In the genomic region with DNA sequence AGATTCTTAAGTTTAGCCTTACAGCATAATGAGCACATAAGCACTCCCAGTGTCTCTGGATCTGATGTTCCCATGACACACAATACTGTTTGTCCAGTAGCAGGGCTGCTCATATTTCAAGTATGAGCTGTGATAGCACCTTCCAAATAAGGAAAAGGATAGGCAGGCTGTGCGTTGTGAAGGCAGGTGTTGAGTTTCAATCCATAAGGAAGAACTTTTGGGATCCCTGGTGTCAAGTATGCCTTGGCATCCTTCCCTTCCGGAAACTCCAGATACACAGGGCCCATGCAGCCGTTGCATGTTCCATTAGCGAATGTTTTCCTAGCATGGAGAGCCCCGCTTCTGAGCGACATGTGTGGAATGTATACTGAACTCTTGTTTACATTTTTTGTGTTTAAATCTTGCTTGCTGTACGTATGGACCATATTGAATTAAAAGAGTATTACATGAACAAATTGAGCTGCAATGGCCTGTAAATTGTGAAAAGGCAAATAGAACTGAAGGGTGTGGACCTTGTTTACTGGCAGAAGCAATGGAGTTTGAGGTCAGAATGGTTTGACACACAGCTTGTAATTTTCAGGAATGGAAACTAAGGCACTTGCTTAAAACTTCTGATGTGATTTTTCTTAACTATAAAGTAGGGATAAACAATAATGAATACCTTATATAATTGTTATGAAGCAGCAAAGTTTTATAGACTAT, we compare ENCODE assay signal across 9 cellular contexts. TPM values are rescaled to one million over a fixed set of nuclear protein-coding genes. Genes with fewer than 3 reads are reported as not detected.
A peak's percentile ranks its signal among the peaks of the same experiment; 100 is the strongest.
DNase-seq lines count a peak whose midpoint lies in the region; ATAC-seq and TF ChIP-seq lines count a peak whose summit lies in the region.
"Had no signal": no experiment of that assay in that cellular context is flagged by ENCODE, and none has a peak within 500 bp of the region (broad histone marks: within the 10 kb centered on the region; RNA-seq: fewer than 3 reads in every experiment).

No MANE protein-coding gene starts in this region.

- no peaks in the 10 kb centered on the region for H4K20me1 ChIP-seq in smooth muscle cell (ENCODE audit: low read depth)

- peak overlapping the region; percentile 34 for H2AFZ ChIP-seq in smooth muscle cell (ENCODE audit: low read depth)

- no peaks in the 10 kb centered on the region for H3F3A ChIP-seq in smooth muscle cell (ENCODE audit: low read depth)

- intact Hi-C loops in left cardiac atrium (cut with DNase I) = no loop called here
- intact Hi-C loops in sigmoid colon (cut with DNase I) = no loop called here

- 45% methylated on average over 7 of the region's 7 CpGs for WGBS in smooth muscle cell (ENCODE audit: low lambda C conversion rate)
- whole genome bisulfite sequencing in sigmoid colon, 2 donors = 13 to 59% methylated on average over 7 of the region's 7 CpGs

- H3K4me3 ChIP-seq in smooth muscle cell = no peak overlapping the region
- no peak overlapping the region for H3K4me3 ChIP-seq in sigmoid colon

- peak overlapping the region; percentile 13 for H3K4me2 ChIP-seq in smooth muscle cell

- TF ChIP-seq CTCF in smooth muscle cell (IDR thresholded peaks at IDR 0.05; ENCODE audit: borderline replicate concordance, insufficient read depth, poor library complexity, severe bottlenecking) (no peak), sigmoid colon (IDR thresholded peaks at IDR 0.05) (no peak)

- no peak overlapping the region for H3K27ac ChIP-seq in smooth muscle cell (ENCODE audit: low read depth)
- H3K27ac ChIP-seq in sigmoid colon = no peak overlapping the region

- H3K9me3 ChIP-seq in smooth muscle cell (replicated peaks; ENCODE audit: low read depth) (no peaks in the 10 kb centered on the region), sigmoid colon (no peaks in the 10 kb centered on the region)

- H3K27me3 ChIP-seq in smooth muscle cell (ENCODE audit: low read depth) (peaks cover 12% of the 10 kb centered on the region), sigmoid colon (no peaks in the 10 kb centered on the region)

- DNase-seq in LoVo (ENCODE audit: low spot score) (peak; percentile 41), NCI-H748 (lab: John Stamatoyannopoulos, UW; ENCODE audit: unreplicated experiment) (peak; percentile 99), left cardiac atrium (no peak), smooth muscle cell (lab: John Stamatoyannopoulos, UW; ENCODE audit: unreplicated experiment) (no peak), dermis blood vessel endothelial cell (no peak), sigmoid colon (no peak), activated gamma-delta T cell treated with Interleukin-2 at 50 U/mL for 16 hours (no peak)

- TF ChIP-seq EP300 in sigmoid colon (IDR thresholded peaks at IDR 0.05) = no peak

- H3K36me3 ChIP-seq in smooth muscle cell (ENCODE audit: low read depth) (no peaks in the 10 kb centered on the region), sigmoid colon (no peaks in the 10 kb centered on the region)

- TF ChIP-seq POLR2A in sigmoid colon (IDR thresholded peaks at IDR 0.05) = no peak

- H3K4me1 ChIP-seq in smooth muscle cell (ENCODE audit: low read depth) (no peaks in the 10 kb centered on the region), sigmoid colon (peaks cover 0 to 7% (median 0%) of the 10 kb centered on the region in 4 donors)

- no peak overlapping the region for H3K9ac ChIP-seq in smooth muscle cell (ENCODE audit: low read depth)

- ATAC-seq in left cardiac atrium (peak; percentile 76 to 92), HG03097 (IDR thresholded peaks at IDR 0.05; ENCODE audit: low FRiP score, unreplicated experiment) (no peak)

- no peaks in the 10 kb centered on the region for H3K79me2 ChIP-seq in smooth muscle cell (ENCODE audit: low read depth)

RNA-seq across cellular contexts. Expression of gene COBL, which starts 33.7 kb away (rescaled TPM):
- total RNA-seq in left cardiac atrium (10 to 100 TPM; 28.1 to 36.0 TPM), smooth muscle cell (2.5 and 2.8 TPM in 2 replicates), dermis blood vessel endothelial cell (under 0.01 TPM in 1 of 2 replicates, not detected in the other), sigmoid colon (1 to 10 TPM; 3.0 to 10.0 (median 6.1) TPM)
- polyA plus RNA-seq in smooth muscle cell (0.47 and 0.97 TPM in 2 replicates), sigmoid colon (10 to 100 TPM; 12.6 to 27.6 (median 27.3) TPM)
- total RNA-seq: pulmonary artery endothelial cell had no signal

Comparison
In these comparisons a context has a peak if more than half of its experiments do, and no peak if none do; other contexts are left out.
1. DNase-seq: peak in LoVo (single experiment) and NCI-H748 (single experiment); none in left cardiac atrium (single experiment), smooth muscle cell (single experiment), dermis blood vessel endothelial cell (single experiment), sigmoid colon (single experiment) and activated gamma-delta T cell treated with Interleukin-2 at 50 U/mL for 16 hours (single experiment).